5 cellular contexts compared by ENCODE assay signal in genomic region chr10:96803265-96803664, GRCh38.
"Had no signal": no experiment of that assay in that cellular context is flagged by ENCODE, and none has a peak within 500 bp of the region (broad histone marks: within the 10 kb centered on the region; RNA-seq: fewer than 3 reads in every experiment).

No MANE protein-coding gene starts in this region.

- H3K4me1 Mint-ChIP-seq: GM23338, H9 had no signal

- DNase-seq: H9, HCEC 1CT, KBM-7 had no signal

- H3K27ac Mint-ChIP-seq: GM23338, H9, IgD-negative memory B cell had no signal

- H2AFZ ChIP-seq: GM23338 had no signal

- ATAC-seq: GM23338 had no signal

- H3K4me2 ChIP-seq: GM23338 had no signal

- H3K4me3 Mint-ChIP-seq: GM23338, H9 had no signal

- H3K4me3 ChIP-seq: GM23338 had no signal
